8 cellular contexts compared by ENCODE assay signal in the genomic region with DNA sequence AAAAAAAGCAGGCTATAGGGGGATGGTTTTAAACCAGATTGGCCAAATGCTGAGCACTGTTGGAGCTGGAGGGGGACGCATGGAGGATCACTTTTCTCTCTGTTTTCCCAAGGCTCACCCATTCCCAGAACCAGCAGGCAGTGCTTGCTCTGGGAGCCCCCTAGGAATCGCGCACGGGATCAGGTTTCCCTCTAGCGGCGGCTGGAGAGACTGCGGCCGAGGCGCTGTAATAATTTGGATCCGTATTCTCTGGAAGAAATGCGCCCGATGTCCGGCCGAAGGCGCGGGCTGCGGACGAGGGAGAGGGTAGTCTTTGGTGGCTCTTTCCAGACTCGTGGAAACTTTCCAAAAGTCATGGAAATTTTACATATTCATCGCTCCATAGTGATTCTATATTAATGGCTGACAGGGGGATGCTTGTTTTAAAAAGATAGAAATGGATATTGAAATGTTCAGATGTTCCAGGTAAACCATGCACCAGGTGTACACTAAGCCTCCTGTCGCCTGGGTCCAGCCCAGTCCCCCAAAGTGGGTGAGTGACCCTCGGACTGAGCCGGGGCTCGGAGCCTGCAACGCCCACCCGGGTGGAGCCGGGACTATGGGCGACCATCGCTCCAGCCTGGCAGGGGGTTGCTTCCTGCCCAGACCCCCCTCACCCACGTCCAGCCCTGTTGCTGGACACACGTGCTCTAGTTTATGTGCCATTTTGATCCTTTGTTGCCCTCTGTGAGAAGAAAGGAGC.
DNase-seq lines count a peak whose midpoint lies in the region; TF ChIP-seq lines count a peak whose summit lies in the region.

No MANE protein-coding gene starts in this region.

- no peak overlapping the region for H3K27ac Mint-ChIP-seq in immature natural killer cell

- no peak overlapping the region for H3K27ac ChIP-seq in dorsolateral prefrontal cortex
- H3K27ac ChIP-seq in tibial nerve = no peak overlapping the region

- H3K4me3 Mint-ChIP-seq in immature natural killer cell = no peak overlapping the region

- no peaks in the 10 kb centered on the region for H3K9me3 ChIP-seq in tibial nerve

- no peaks in the 10 kb centered on the region for H3K36me3 ChIP-seq in tibial nerve

- no peaks in the 10 kb centered on the region for H3K9me3 Mint-ChIP-seq in immature natural killer cell

- no peak for TF ChIP-seq POLR2A in tibial nerve (IDR thresholded peaks at IDR 0.05)

- H3K27me3 ChIP-seq in dorsolateral prefrontal cortex = peaks cover 0 to 78% (median 37%) of the 10 kb centered on the region in 45 donors
- peaks cover 0 to 42% of the 10 kb centered on the region in 2 donors for H3K27me3 ChIP-seq in tibial nerve

- H3K36me3 Mint-ChIP-seq in immature natural killer cell = no peaks in the 10 kb centered on the region

- 6 to 7% methylated on average over 29 to 31 of the region's 31 CpGs for WGBS in tibial nerve, 2 donors

- H3K4me3 ChIP-seq in dorsolateral prefrontal cortex (no peak overlapping the region), tibial nerve (no peak overlapping the region)

- H3K27me3 Mint-ChIP-seq in immature natural killer cell (ENCODE audit: low read depth in 3 of 3) = peaks cover 2 to 9% (median 7%) of the 10 kb centered on the region in 3 donors

- intact Hi-C loops in dorsolateral prefrontal cortex (cut with DNase I) = no loop called here

- H3K4me1 Mint-ChIP-seq in immature natural killer cell = peaks cover 0 to 2% of the 10 kb centered on the region in 2 donors

- TF ChIP-seq CTCF in LNCAP (IDR thresholded peaks at IDR 0.05) = peak; percentile 96
- TF ChIP-seq CTCF in dorsolateral prefrontal cortex (IDR thresholded peaks at IDR 0.05 in 54 of 56, conservative IDR thresholded peaks at IDR 0.05 in 2 of 56; ENCODE audit: low read depth in 1 of 56, partially characterized antibody in 56 of 56) = peak; percentile 56 to 92 (median 84)
- peak; percentile 43 to 75 (median 63) for TF ChIP-seq CTCF in tibial nerve (IDR thresholded peaks at IDR 0.05)

- H3K4me1 ChIP-seq in tibial nerve = peaks cover 0 to 16% (median 0%) of the 10 kb centered on the region in 4 donors

- TF ChIP-seq EP300 in tibial nerve (IDR thresholded peaks at IDR 0.05) = no peak

- DNase-seq in activated CD8-positive, alpha-beta memory T cell treated with anti-CD3 and anti-CD28 coated beads for 24 hours = peak; percentile 64
- DNase-seq in activated CD8-positive, alpha-beta memory T cell treated with anti-CD3 and anti-CD28 coated beads, Interleukin-2, amount 50 U/mL, for 4 hours = no peak
- DNase-seq in SK-MEL-5 (ENCODE audit: low read depth, low spot score) = peak; percentile 80
- peak in 8 of 10 donors; percentile 57 to 78 (median 66) for DNase-seq in dorsolateral prefrontal cortex
- DNase-seq in medulla oblongata (ENCODE audit: extremely low spot score) = peak; percentile 72
- DNase-seq in tibial nerve (ENCODE audit: low spot score in 2 of 2) = peak in 1 of 2 donors; percentile 41
- DNase-seq in immature natural killer cell = no peak

- in situ Hi-C loops in SK-MEL-5 (cut with HindIII; ENCODE audit: low pct_unique_long_range_greater_than_20kb, low sequenced_read_pairs) = no loop called here

Comparison
In these comparisons a context has a peak if more than half of its experiments do, and no peak if none do; other contexts are left out.
1. DNase-seq: peak in activated CD8-positive, alpha-beta memory T cell treated with anti-CD3 and anti-CD28 coated beads for 24 hours (single experiment), SK-MEL-5 (single experiment), dorsolateral prefrontal cortex (8 of 10) and medulla oblongata (single experiment); none in activated CD8-positive, alpha-beta memory T cell treated with anti-CD3 and anti-CD28 coated beads, Interleukin-2, amount 50 U/mL, for 4 hours (single experiment) and immature natural killer cell (0 of 3).
2. Peak in every context shown above with its lines, with median percentiles within 50 percentile points of each other: CTCF ChIP-seq.